12 cellular contexts compared by ENCODE assay signal in genomic region chr4:40190880-40191815, GRCh38. TPM values are rescaled to one million over a fixed set of nuclear protein-coding genes. Genes with fewer than 3 reads are reported as not detected.
DNase-seq lines count a peak whose midpoint lies in the region; ATAC-seq and TF ChIP-seq lines count a peak whose summit lies in the region.
"Had no signal": no experiment of that assay in that cellular context is flagged by ENCODE, and none has a peak within 500 bp of the region (broad histone marks: within the 10 kb centered on the region; RNA-seq: fewer than 3 reads in every experiment).

No MANE protein-coding gene starts in this region.

- TF ChIP-seq POLR2A in Peyer's patch (IDR thresholded peaks at IDR 0.05) = no peak

- H4K20me1 ChIP-seq in BLaER1 = no peaks in the 10 kb centered on the region

- peak overlapping the region; percentile 5 to 100 (median 89) for H3K27ac Mint-ChIP-seq in IgD-negative memory B cell

- no peak overlapping the region for H3K9ac ChIP-seq in BLaER1
- peak overlapping the region; percentile 46; the same call in 1 of the 2 replicates for H3K9ac ChIP-seq in iPS-20b (ENCODE audit: low read depth, low read length)

- peak overlapping the region; percentile 64 to 99 (median 96) for H3K4me3 Mint-ChIP-seq in IgD-negative memory B cell

- H3K27ac ChIP-seq in BLaER1 = no peak overlapping the region
- peak overlapping the region in 3 of 4 donors; percentile 41 to 87 (median 45) for H3K27ac ChIP-seq in Peyer's patch
- no peak overlapping the region for H3K27ac ChIP-seq in iPS-20b (ENCODE audit: low read length)

- H3K36me3 ChIP-seq in BLaER1 = no peaks in the 10 kb centered on the region
- H3K36me3 ChIP-seq in Peyer's patch = no peaks in the 10 kb centered on the region
- H3K36me3 ChIP-seq in iPS-20b (ENCODE audit: insufficient read depth, low read depth, low read length) = no peaks in the 10 kb centered on the region
- H3K36me3 ChIP-seq: HAP-1 had no signal

- no peak for DNase-seq in Peyer's patch
- DNase-seq in putamen (ENCODE audit: low spot score) = no peak
- DNase-seq in sciatic nerve (ENCODE audit: low spot score) = no peak
- DNase-seq in cerebellum (ENCODE audit: low spot score) = no peak
- DNase-seq: EL, Kasumi-1, left ventricle myocardium superior had no signal

- H3K27me3 Mint-ChIP-seq in IgD-negative memory B cell = no peaks in the 10 kb centered on the region

- peak overlapping the region; percentile 97 for H3K4me2 ChIP-seq in BLaER1

- intact Hi-C loops in sciatic nerve (cut with DNase I) = no loop called here

- ATAC-seq in sciatic nerve (no peak), HG03521 (IDR thresholded peaks at IDR 0.05; ENCODE audit: unreplicated experiment) (no peak)
- ATAC-seq: left ventricle myocardium superior had no signal

- peaks cover 46 to 71% (median 61%) of the 10 kb centered on the region in 3 donors for H3K4me1 Mint-ChIP-seq in IgD-negative memory B cell

- no peaks in the 10 kb centered on the region for H3K9me3 Mint-ChIP-seq in IgD-negative memory B cell

- H3K4me3 ChIP-seq in BLaER1 (no peak overlapping the region), Peyer's patch (no peak overlapping the region), iPS-20b (ENCODE audit: low read length) (no peak overlapping the region)
- H3K4me3 ChIP-seq: HAP-1 had no signal

- H3K9me3 ChIP-seq in BLaER1 (no peaks in the 10 kb centered on the region), Peyer's patch (no peaks in the 10 kb centered on the region), iPS-20b (ENCODE audit: insufficient read depth, low read depth, low read length) (no peaks in the 10 kb centered on the region)
- H3K9me3 ChIP-seq: HAP-1 had no signal

- H3K4me1 ChIP-seq in BLaER1 (peaks cover 67% of the 10 kb centered on the region), Peyer's patch (peaks cover 0 to 14% (median 3%) of the 10 kb centered on the region in 4 donors), iPS-20b (ENCODE audit: insufficient read depth, low read length) (peaks cover 28% of the 10 kb centered on the region; the same call in 1 of the 2 replicates)

- no peaks in the 10 kb centered on the region for H3K36me3 Mint-ChIP-seq in IgD-negative memory B cell

- no peak for TF ChIP-seq CTCF in Peyer's patch (IDR thresholded peaks at IDR 0.05)

- H3K27me3 ChIP-seq in BLaER1 (no peaks in the 10 kb centered on the region), Peyer's patch (no peaks in the 10 kb centered on the region), iPS-20b (ENCODE audit: insufficient read depth, low read length) (no peaks in the 10 kb centered on the region)

RNA-seq across cellular contexts. Expression of gene RHOH, which starts 5.7 kb away (rescaled TPM):
- polyA plus RNA-seq in IgD-negative memory B cell = 255 TPM
- total RNA-seq in Peyer's patch (10 to 100 TPM in 2 of 4 donors, 1 to 10 TPM in 2; 3.0 to 46.2 (median 9.8) TPM), sciatic nerve (2.5 TPM), cerebellum (0.18 TPM)

Comparison
In these comparisons a context has a peak if more than half of its experiments do, and no peak if none do; other contexts are left out.
1. H3K27ac ChIP-seq: peak in Peyer's patch (3 of 4); none in BLaER1 (single experiment) and iPS-20b (single experiment).